1 cellular context compared by ENCODE assay signal in the genomic region with DNA sequence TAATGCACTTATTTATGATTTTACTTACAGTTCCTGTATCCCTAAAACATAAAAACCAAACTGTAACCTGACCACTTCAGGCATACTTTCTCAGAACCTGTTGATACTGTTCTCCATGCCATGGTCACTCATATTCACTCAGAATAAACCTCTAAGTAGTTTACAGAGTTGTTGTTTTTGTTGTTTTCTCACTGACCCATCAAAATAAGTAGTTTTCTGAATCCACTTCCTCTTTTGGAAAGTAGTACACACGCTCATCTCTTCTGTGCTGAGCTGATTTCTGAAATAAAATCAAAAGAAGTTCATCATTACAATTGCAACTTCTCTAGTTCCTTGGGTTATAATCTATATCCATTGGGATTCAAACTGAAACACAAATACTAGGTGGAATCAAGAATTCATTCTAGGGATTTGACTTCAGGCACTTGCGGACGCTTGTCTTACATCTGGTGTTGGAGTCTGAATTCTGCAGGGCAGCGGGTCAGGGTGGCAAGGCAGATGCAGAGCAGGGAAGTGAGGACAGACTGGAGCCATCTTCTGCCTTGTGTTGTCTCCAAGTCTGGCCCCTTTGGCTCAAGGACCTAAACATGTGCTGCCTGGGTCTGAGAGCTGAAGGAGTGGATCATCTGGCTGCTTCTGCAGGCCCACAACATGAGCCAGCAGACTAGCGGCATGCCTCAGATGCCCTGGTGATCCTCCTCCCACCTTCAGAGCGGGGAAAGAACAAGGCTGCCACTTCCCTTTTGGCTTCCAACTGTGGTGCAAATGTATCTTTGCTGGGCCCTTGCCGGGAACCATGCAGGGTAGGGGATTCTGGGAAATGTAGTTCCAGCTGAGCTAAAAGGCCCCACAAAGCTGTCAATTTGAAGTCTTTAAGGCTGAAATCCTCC.
TF ChIP-seq lines count a peak whose summit lies in the region.

No MANE protein-coding gene starts in this region.

TF ChIP-seq in K562, 482 proteins besides CTCF, POLR2A, EP300 and RAD21 (continued from another document):
- TF ChIP-seq, protein P1, sequence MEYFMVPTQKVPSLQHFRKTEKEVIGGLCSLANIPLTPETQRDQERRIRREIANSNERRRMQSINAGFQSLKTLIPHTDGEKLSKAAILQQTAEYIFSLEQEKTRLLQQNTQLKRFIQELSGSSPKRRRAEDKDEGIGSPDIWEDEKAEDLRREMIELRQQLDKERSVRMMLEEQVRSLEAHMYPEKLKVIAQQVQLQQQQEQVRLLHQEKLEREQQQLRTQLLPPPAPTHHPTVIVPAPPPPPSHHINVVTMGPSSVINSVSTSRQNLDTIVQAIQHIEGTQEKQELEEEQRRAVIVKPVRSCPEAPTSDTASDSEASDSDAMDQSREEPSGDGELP (CRISPR knock-in tag; IDR thresholded peaks at IDR 0.05; ENCODE audit: borderline replicate concordance) = peak; percentile 44; the same call in 1 of the 2 replicates
- peak in 1 of 3 experiments; percentile 51 for TF ChIP-seq YY1 (IDR thresholded peaks at IDR 0.05; ENCODE audit: borderline replicate concordance in 1 of 3, control insufficient read depth in 1 of 3, extremely low read depth in 1 of 3, insufficient read depth in 3 of 3, insufficient read length in 1 of 3, insufficient replicate concordance in 2 of 3, low read depth in 1 of 3, low read length in 2 of 3)
- TF ChIP-seq, protein P2, sequence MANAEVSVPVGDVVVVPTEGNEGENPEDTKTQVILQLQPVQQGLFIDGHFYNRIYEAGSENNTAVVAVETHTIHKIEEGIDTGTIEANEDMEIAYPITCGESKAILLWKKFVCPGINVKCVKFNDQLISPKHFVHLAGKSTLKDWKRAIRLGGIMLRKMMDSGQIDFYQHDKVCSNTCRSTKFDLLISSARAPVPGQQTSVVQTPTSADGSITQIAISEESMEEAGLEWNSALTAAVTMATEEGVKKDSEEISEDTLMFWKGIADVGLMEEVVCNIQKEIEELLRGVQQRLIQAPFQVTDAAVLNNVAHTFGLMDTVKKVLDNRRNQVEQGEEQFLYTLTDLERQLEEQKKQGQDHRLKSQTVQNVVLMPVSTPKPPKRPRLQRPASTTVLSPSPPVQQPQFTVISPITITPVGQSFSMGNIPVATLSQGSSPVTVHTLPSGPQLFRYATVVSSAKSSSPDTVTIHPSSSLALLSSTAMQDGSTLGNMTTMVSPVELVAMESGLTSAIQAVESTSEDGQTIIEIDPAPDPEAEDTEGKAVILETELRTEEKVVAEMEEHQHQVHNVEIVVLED (CRISPR knock-in tag; IDR thresholded peaks at IDR 0.05) = no peak
